In the genomic region with DNA sequence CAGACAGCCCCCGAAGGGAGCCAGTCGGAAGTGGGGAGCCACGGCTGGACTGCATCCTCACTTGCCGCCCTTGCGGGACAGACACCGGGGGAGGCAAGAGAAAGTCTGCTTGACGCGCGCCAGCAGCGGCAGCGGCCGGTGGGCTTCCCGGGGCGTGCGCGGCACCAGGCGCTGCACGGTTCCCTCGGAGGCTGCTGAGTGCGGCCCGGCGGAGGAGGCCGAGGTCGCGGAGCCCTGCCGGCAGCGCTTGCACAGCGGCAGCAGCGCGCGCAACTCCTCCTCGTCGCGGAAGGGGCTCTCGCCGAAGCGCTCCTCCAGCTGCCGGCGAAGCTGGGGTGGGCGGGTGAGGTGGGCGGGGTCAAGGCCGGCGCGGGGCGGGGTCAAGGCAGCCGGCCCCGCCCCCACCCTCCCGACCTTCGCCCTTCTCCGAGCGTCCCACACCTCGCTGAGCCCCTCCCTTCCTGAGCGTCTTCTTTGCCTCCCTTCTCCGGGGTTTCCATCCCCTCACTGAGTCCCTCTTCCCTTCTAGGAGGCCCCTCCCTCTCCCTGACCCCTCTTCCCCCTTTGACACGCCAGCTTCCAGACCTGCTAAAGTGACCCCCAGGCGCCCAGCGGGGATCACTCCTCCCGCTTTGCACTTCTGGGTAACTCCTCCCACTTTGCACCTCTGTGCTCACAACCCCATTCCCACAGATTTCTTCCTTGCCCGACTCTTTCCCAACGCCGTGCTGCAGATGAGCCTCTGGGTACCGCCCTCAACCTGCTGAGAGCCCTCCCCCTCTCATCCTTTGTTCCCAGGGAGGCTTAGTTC, we compare ENCODE assay signal across 9 cellular contexts. TPM values are rescaled to one million over a fixed set of nuclear protein-coding genes. Genes with fewer than 3 reads are reported as not detected.
DNase-seq lines count a peak whose midpoint lies in the region; ATAC-seq, FAIRE-seq and TF ChIP-seq lines count a peak whose summit lies in the region.
"Had no signal": no experiment of that assay in that cellular context is flagged by ENCODE, and none has a peak within 500 bp of the region (broad histone marks: within the 10 kb centered on the region; RNA-seq: fewer than 3 reads in every experiment).

No MANE protein-coding gene starts in this region.

- H3K27ac ChIP-seq in GM12878 (ENCODE audit: control insufficient read depth, insufficient read depth), result no peak overlapping the region

- H3K9me3 Mint-ChIP-seq in T-helper 2 cell treated with Interferon-gamma antibody and Interleukin-4, amounts not matched to agents 5 μg/mL and 100 μg/mL, for 36 hours, result no peaks in the 10 kb centered on the region

- H3K4me1 Mint-ChIP-seq in T-helper 2 cell treated with Interferon-gamma antibody and Interleukin-4, amounts not matched to agents 5 μg/mL and 100 μg/mL, for 36 hours (ENCODE audit: low read depth), result peaks cover 5% of the 10 kb centered on the region

- peak; percentile 62; the same call in 1 of the 2 replicates for TF ChIP-seq POLR2A in GM12878 (IDR thresholded peaks at IDR 0.05; ENCODE audit: low read depth, low read length)

- intact Hi-C loops in Right ventricle myocardium inferior (cut with DNase I) (no loop called here), cardiac septum (cut with DNase I) (no loop called here), GM12878 (cut with micrococcal nuclease; ENCODE audit: unreplicated experiment) (no loop called here)

- peak overlapping the region; percentile 77 for H3K4me3 Mint-ChIP-seq in T-helper 2 cell treated with Interferon-gamma antibody and Interleukin-4, amounts not matched to agents 5 μg/mL and 100 μg/mL, for 36 hours

- WGBS in GM12878 (ENCODE audit: insufficient coverage, insufficient replicate concordance, low lambda C conversion rate, missing lambda C conversion rate), result 17% methylated on average over 24 of the region's 62 CpGs

- H3K27me3 Mint-ChIP-seq in T-helper 2 cell treated with Interferon-gamma antibody and Interleukin-4, amounts not matched to agents 5 μg/mL and 100 μg/mL, for 36 hours (ENCODE audit: low read depth), result peaks cover 42% of the 10 kb centered on the region

- peak overlapping the region; percentile 77 for H2AFZ ChIP-seq in GM12878 (ENCODE audit: control insufficient read depth, low read depth, low read length)

- H3K27ac Mint-ChIP-seq in T-helper 2 cell treated with Interferon-gamma antibody and Interleukin-4, amounts not matched to agents 5 μg/mL and 100 μg/mL, for 36 hours, result no peak overlapping the region

- no peak overlapping the region for H3K9ac ChIP-seq in GM12878 (ENCODE audit: control insufficient read depth, insufficient read depth, low read length)

- no peak for TF ChIP-seq CTCF in GM12878 (IDR thresholded peaks at IDR 0.05 in 2 of 3, conservative IDR thresholded peaks at IDR 0.05 in 1 of 3; ENCODE audit: control insufficient read depth in 2 of 3, extremely low read depth in 1 of 3, insufficient read depth in 1 of 3, low read depth in 3 of 3, low read length in 3 of 3)

- in situ Hi-C loops in GM12878 (cut with MboI), result no loop called here

- DNase-seq in Right ventricle myocardium inferior (ENCODE audit: missing footprints) (no peak), cardiac septum (ENCODE audit: low spot score) (no peak), NCI-H1105 (lab: John Stamatoyannopoulos, UW) (peak; percentile 85), GM12878 (ENCODE audit: low read depth, low spot score) (no peak), iPS-NIHi7 (ENCODE audit: extremely low spot score) (peak; percentile 98), H4 (ENCODE audit: low spot score) (no peak)
- DNase-seq in T-helper 2 cell treated with Interferon-gamma antibody and Interleukin-4, amounts not matched to agents 5 μg/mL and 100 μg/mL, for 36 hours (ENCODE audit: low spot score), result peak; percentile 59
- peak; percentile 25 to 50 (median 41) for DNase-seq in stimulated activated CD4-positive, alpha-beta T cell treated with anti-CD3 and anti-CD28 coated beads, Interleukin-12 subunit alpha, Interleukin-12 subunit beta, amount 100 ng/mL, for 48 hours (ENCODE audit: low read depth in 2 of 3, low spot score in 1 of 3)

- H3K36me3 ChIP-seq in GM12878 (ENCODE audit: control insufficient read depth in 2 of 2, insufficient read depth in 2 of 2, low read length in 1 of 2), result no peaks in the 10 kb centered on the region

- ATAC-seq in Right ventricle myocardium inferior, result peak; percentile 56
- peak; percentile 93 for ATAC-seq in GM12878

- TF ChIP-seq RAD21 in GM12878 (IDR thresholded peaks at IDR 0.05; ENCODE audit: insufficient read depth, low read depth, low read length), result no peak

- CTCF ChIA-PET in GM12878 (lab: Yijun Ruan, JAX), result interaction anchor here (1.0 to 13.1 kb wide), 5 partner anchors 9 to 173 kb away, joined by 3 to 307 read pairs (median 7); partner anchors contain the start of gene PDRG1

- H4K20me1 ChIP-seq in GM12878 (ENCODE audit: control insufficient read depth, insufficient read depth), result no peaks in the 10 kb centered on the region

- H3K4me3 ChIP-seq in GM12878, result peak overlapping the region; percentile 53

- SMC1A ChIA-PET in GM12878 (lab: Charles Lee; ENCODE audit: uncharacterized antibody, unreplicated experiment), result interaction anchor here (2.6 kb wide), 1 partner anchor 9 kb away, joined by 10 read pairs; no protein-coding TSS in a partner anchor

- H3K27me3 ChIP-seq in GM12878 (replicated peaks in 1 of 2; ENCODE audit: control insufficient read depth in 2 of 2, insufficient read depth in 2 of 2, low read length in 1 of 2), result peaks cover 0 to 9% of the 10 kb centered on the region in 2 experiments; a peak in 1 of 4 replicates

- no TSS peak for BruUV-seq in GM12878 (replicated peaks; lab: Mats Ljungman, UMichigan)

- H3K4me1 ChIP-seq in GM12878 (ENCODE audit: control insufficient read depth, insufficient read depth, low read length), result peaks cover 10% of the 10 kb centered on the region

- H3K36me3 Mint-ChIP-seq in T-helper 2 cell treated with Interferon-gamma antibody and Interleukin-4, amounts not matched to agents 5 μg/mL and 100 μg/mL, for 36 hours (ENCODE audit: low read depth), result no peaks in the 10 kb centered on the region

- no peak for TF ChIP-seq EP300 in GM12878 (IDR thresholded peaks at IDR 0.05; ENCODE audit: borderline replicate concordance in 1 of 2, control insufficient read depth in 1 of 2, low read depth in 2 of 2, low read length in 2 of 2)

- H3K4me2 ChIP-seq in GM12878 (ENCODE audit: control insufficient read depth, insufficient read depth), result peak overlapping the region; percentile 81

- no peak for FAIRE-seq in GM12878 (lab: Jason Lieb, UNC)
- FAIRE-seq: G401.6 had no signal

- no peaks in the 10 kb centered on the region for H3K79me2 ChIP-seq in GM12878 (ENCODE audit: control insufficient read depth, insufficient read depth, low read length)

- POLR2A ChIA-PET in GM12878 (lab: Charles Lee), result interaction anchor here (0.6 to 1.3 kb wide), 3 partner anchors 10 to 34 kb away, joined by 3 to 4 read pairs (median 4); no protein-coding TSS in a partner anchor

- no peaks in the 10 kb centered on the region for H3K9me3 ChIP-seq in GM12878 (replicated peaks; ENCODE audit: control insufficient read depth, insufficient read depth, low read length)

- RAD21 ChIA-PET in GM12878 (lab: Charles Lee; ENCODE audit: unreplicated experiment), result interaction anchor here (1.2 to 2.4 kb wide), 3 partner anchors 8 to 90 kb away, joined by 3 to 14 read pairs (median 3); partner anchors contain the start of gene PDRG1

RNA-seq across cellular contexts. Expression of gene DUSP15, which starts 8.8 kb away (rescaled TPM):
- total RNA-seq in Right ventricle myocardium inferior (2.9 TPM), cardiac septum (3.4 TPM), GM12878 (2014; rRNA removed) (1.4 and 3.0 TPM in 2 replicates), GM12878 (2014; rRNA removed; fragmentation: Illumina TruSeq; extraction: Trizol) (0.67 and 0.83 TPM in 2 replicates), GM12878 (2021) (2.5 and 3.2 TPM in 2 replicates)
- total RNA-seq in GM12878 (2013; cell fraction: nucleolus; rRNA removed), result 2.3 TPM in 2 replicates
- 0.35 TPM for polyA plus RNA-seq in GM12878 (2011; ENCODE audit: low read depth)
- polyA plus RNA-seq in GM12878 (2011; rRNA removed) (0.89 and 1.8 TPM in 2 replicates), GM12878 (2014; fragmentation: Illumina TruSeq; extraction: Trizol) (0.22 TPM in 1 of 2 replicates, not detected in the other), GM12878 (2014; fragmentation: Nextera tagmentation; extraction: Ambion mirVana) (under 1 TPM in 1 of 2 experiments, not detected in 1; 0.06 TPM), GM12878 (2014; rRNA removed) (2.4 and 3.0 TPM in 2 replicates), GM12878 (2016; fragmentation: Nextera tagmentation; extraction: Ambion mirVana) (under 1 TPM; 0.16 to 0.33 TPM)
- polyA plus RNA-seq in GM12878 (2011; cell fraction: cytosol; rRNA removed), result 2.3 and 3.7 TPM in 2 replicates
- polyA plus RNA-seq in GM12878 (2011; cell fraction: nucleus; rRNA removed), result 2.5 and 3.0 TPM in 2 replicates
- 0.72 and 0.93 TPM in 2 replicates for polyA plus RNA-seq in GM12878 (2012)
- 0.88 and 1.6 TPM in 2 replicates for polyA minus RNA-seq in GM12878 (2011; rRNA and poly(A)+ RNA removed)
- not detected in 2 replicates for polyA minus RNA-seq in GM12878 (2011; cell fraction: cytosol; rRNA and poly(A)+ RNA removed)
- 1.2 and 1.5 TPM in 2 replicates for polyA minus RNA-seq in GM12878 (2011; cell fraction: nucleus; rRNA and poly(A)+ RNA removed)
- 7.5 and 9.2 TPM in 2 replicates for total RNA-seq in H4 (2014; rRNA removed; shearing (Covaris generic))

RNA-seq across cellular contexts. Expression of gene TTLL9, which starts 8.9 kb away (rescaled TPM):
- total RNA-seq in Right ventricle myocardium inferior (not detected), cardiac septum (not detected), GM12878 (2014; rRNA removed) (0.17 TPM in 1 of 2 replicates, not detected in the other), GM12878 (2014; rRNA removed; fragmentation: Illumina TruSeq; extraction: Trizol) (0.04 and 0.09 TPM in 2 replicates), GM12878 (2021) (0.08 and 0.21 TPM in 2 replicates)
- 2.4 and 3.1 TPM in 2 replicates for total RNA-seq in GM12878 (2013; cell fraction: nucleolus; rRNA removed)
- polyA plus RNA-seq in GM12878 (2011; ENCODE audit: low read depth), result 0.10 TPM
- polyA plus RNA-seq in GM12878 (2011; rRNA removed) (0.62 and 0.77 TPM in 2 replicates), GM12878 (2014; fragmentation: Illumina TruSeq; extraction: Trizol) (0.14 and 0.15 TPM in 2 replicates), GM12878 (2014; fragmentation: Nextera tagmentation; extraction: Ambion mirVana) (under 1 TPM in 1 of 2 experiments, not detected in 1; 0.03 TPM), GM12878 (2014; rRNA removed) (0.14 and 0.22 TPM in 2 replicates), GM12878 (2016; fragmentation: Nextera tagmentation; extraction: Ambion mirVana) (under 1 TPM in 1 of 2 experiments, not detected in 1; 0.08 TPM)
- 0.39 and 0.45 TPM in 2 replicates for polyA plus RNA-seq in GM12878 (2011; cell fraction: cytosol; rRNA removed)
- 2.3 and 2.4 TPM in 2 replicates for polyA plus RNA-seq in GM12878 (2011; cell fraction: nucleus; rRNA removed)
- polyA plus RNA-seq in GM12878 (2012), result 0.21 and 0.28 TPM in 2 replicates
- polyA minus RNA-seq in GM12878 (2011; rRNA and poly(A)+ RNA removed), result 1.1 and 1.4 TPM in 2 replicates
- polyA minus RNA-seq in GM12878 (2011; cell fraction: cytosol; rRNA and poly(A)+ RNA removed), result not detected in 2 replicates
- polyA minus RNA-seq in GM12878 (2011; cell fraction: nucleus; rRNA and poly(A)+ RNA removed), result 0.60 and 1.4 TPM in 2 replicates
- 0.27 TPM in 1 of 2 replicates, not detected in the other for total RNA-seq in H4 (2014; rRNA removed; shearing (Covaris generic))

RNA-seq across cellular contexts. Expression of gene FOXS1, which starts 16.1 kb away (rescaled TPM):
- total RNA-seq in Right ventricle myocardium inferior, result 0.89 TPM
- 6.1 TPM for total RNA-seq in cardiac septum
- total RNA-seq in GM12878 (2013; cell fraction: nucleolus; rRNA removed), result not detected in 2 replicates
- not detected in 2 replicates for total RNA-seq in GM12878 (2014; rRNA removed)
- not detected in 2 replicates for total RNA-seq in GM12878 (2014; rRNA removed; fragmentation: Illumina TruSeq; extraction: Trizol)
- not detected in 2 replicates for total RNA-seq in GM12878 (2021)
- not detected for polyA plus RNA-seq in GM12878 (2011; ENCODE audit: low read depth)
- not detected in 2 replicates for polyA plus RNA-seq in GM12878 (2011; rRNA removed)
- not detected in 2 replicates for polyA plus RNA-seq in GM12878 (2011; cell fraction: cytosol; rRNA removed)
- not detected in 2 replicates for polyA plus RNA-seq in GM12878 (2011; cell fraction: nucleus; rRNA removed)
- polyA plus RNA-seq in GM12878 (2012), result not detected in 2 replicates
- polyA plus RNA-seq in GM12878 (2014; fragmentation: Illumina TruSeq; extraction: Trizol), result not detected in 2 replicates
- not detected for polyA plus RNA-seq in GM12878 (2014; fragmentation: Nextera tagmentation; extraction: Ambion mirVana)
- polyA plus RNA-seq in GM12878 (2014; rRNA removed), result not detected in 2 replicates
- polyA plus RNA-seq in GM12878 (2016; fragmentation: Nextera tagmentation; extraction: Ambion mirVana), result not detected
- not detected in 2 replicates for polyA minus RNA-seq in GM12878 (2011; rRNA and poly(A)+ RNA removed)
- not detected in 2 replicates for polyA minus RNA-seq in GM12878 (2011; cell fraction: cytosol; rRNA and poly(A)+ RNA removed)
- polyA minus RNA-seq in GM12878 (2011; cell fraction: nucleus; rRNA and poly(A)+ RNA removed), result not detected in 2 replicates
- 0.08 TPM in 1 of 2 replicates, not detected in the other for total RNA-seq in H4 (2014; rRNA removed; shearing (Covaris generic))

RNA-seq across cellular contexts. Expression of gene MYLK2, which starts 42.4 kb away (rescaled TPM):
- total RNA-seq in Right ventricle myocardium inferior, result 0.35 TPM
- total RNA-seq in cardiac septum, result 0.11 TPM
- total RNA-seq in GM12878 (2013; cell fraction: nucleolus; rRNA removed), result 0.19 and 0.24 TPM in 2 replicates
- 0.28 and 0.44 TPM in 2 replicates for total RNA-seq in GM12878 (2014; rRNA removed)
- 0.18 and 0.23 TPM in 2 replicates for total RNA-seq in GM12878 (2014; rRNA removed; fragmentation: Illumina TruSeq; extraction: Trizol)
- 0.58 and 0.67 TPM in 2 replicates for total RNA-seq in GM12878 (2021)
- not detected for polyA plus RNA-seq in GM12878 (2011; ENCODE audit: low read depth)
- polyA plus RNA-seq in GM12878 (2011; rRNA removed), result 0.06 and 0.07 TPM in 2 replicates
- 0.03 and 0.05 TPM in 2 replicates for polyA plus RNA-seq in GM12878 (2011; cell fraction: cytosol; rRNA removed)
- polyA plus RNA-seq in GM12878 (2011; cell fraction: nucleus; rRNA removed), result 0.33 and 0.89 TPM in 2 replicates
- polyA plus RNA-seq in GM12878 (2012), result 0.12 and 0.25 TPM in 2 replicates
- polyA plus RNA-seq in GM12878 (2014; fragmentation: Illumina TruSeq; extraction: Trizol), result 0.08 and 0.09 TPM in 2 replicates
- under 1 TPM in 1 of 2 experiments, not detected in 1; 0.04 TPM for polyA plus RNA-seq in GM12878 (2014; fragmentation: Nextera tagmentation; extraction: Ambion mirVana)
- polyA plus RNA-seq in GM12878 (2014; rRNA removed), result 0.47 and 0.80 TPM in 2 replicates
- polyA plus RNA-seq in GM12878 (2016; fragmentation: Nextera tagmentation; extraction: Ambion mirVana), result under 1 TPM; 0.15 to 0.24 TPM
- polyA minus RNA-seq in GM12878 (2011; rRNA and poly(A)+ RNA removed), result 0.07 and 0.36 TPM in 2 replicates
- polyA minus RNA-seq in GM12878 (2011; cell fraction: cytosol; rRNA and poly(A)+ RNA removed), result not detected in 2 replicates
- 0.12 and 0.38 TPM in 2 replicates for polyA minus RNA-seq in GM12878 (2011; cell fraction: nucleus; rRNA and poly(A)+ RNA removed)
- total RNA-seq in H4 (2014; rRNA removed; shearing (Covaris generic)), result 0.14 TPM in 1 of 2 replicates, not detected in the other

Comparison
In these comparisons a context has a peak if more than half of its experiments do, and no peak if none do; other contexts are left out.
1. DNase-seq: peak in NCI-H1105 (single experiment), T-helper 2 cell treated with Interferon-gamma antibody and Interleukin-4, amounts not matched to agents 5 μg/mL and 100 μg/mL, for 36 hours (single experiment), iPS-NIHi7 (single experiment) and stimulated activated CD4-positive, alpha-beta T cell treated with anti-CD3 and anti-CD28 coated beads, Interleukin-12 subunit alpha, Interleukin-12 subunit beta, amount 100 ng/mL, for 48 hours (3 of 3); none in Right ventricle myocardium inferior (single experiment), cardiac septum (single experiment), GM12878 (single experiment) and H4 (single experiment).